11 cellular contexts compared by ENCODE assay signal in genomic region chr12:51383281-51383905, GRCh38. TPM values are rescaled to one million over a fixed set of nuclear protein-coding genes. Genes with fewer than 3 reads are reported as not detected.
A peak's percentile ranks its signal among the peaks of the same experiment; 100 is the strongest.
DNase-seq lines count a peak whose midpoint lies in the region; ATAC-seq and TF ChIP-seq lines count a peak whose summit lies in the region.
"Had no signal": no experiment of that assay in that cellular context is flagged by ENCODE, and none has a peak within 500 bp of the region (broad histone marks: within the 10 kb centered on the region; RNA-seq: fewer than 3 reads in every experiment).

No MANE protein-coding gene starts in this region.

- peak; percentile 38 for DNase-seq in NCI-H82 (lab: John Stamatoyannopoulos, UW)
- no peak for DNase-seq in NCI-H82 treated with DMSO at 0.1 percent for 48 hours (lab: John Stamatoyannopoulos, UW; ENCODE audit: unreplicated experiment)
- peak; percentile 54 for DNase-seq in LHCN-M2 (ENCODE audit: low read depth)
- no peak for DNase-seq in activated B cell treated with CpG ODN at 0.5 μM for 24 hours
- DNase-seq in progenitor cell of endocrine pancreas (ENCODE audit: low spot score, unreplicated experiment) = no peak
- no peak for DNase-seq in glutamatergic neuron
- DNase-seq in stimulated activated CD4-positive, alpha-beta T cell treated with anti-CD3 and anti-CD28 coated beads, Interleukin-2, amount 100 ng/mL, for 24 hours = no peak
- DNase-seq in NOMO-1 (lab: John Stamatoyannopoulos, UW; ENCODE audit: unreplicated experiment in 2 of 2) = no peak
- DNase-seq: ACHN had no signal

- TF ChIP-seq CTCF in activated B cell treated with CpG ODN at 0.5 μM for 24 hours (IDR thresholded peaks at IDR 0.05) (no peak), progenitor cell of endocrine pancreas (IDR thresholded peaks at IDR 0.05; ENCODE audit: unreplicated experiment) (no peak), glutamatergic neuron (IDR thresholded peaks at IDR 0.05; ENCODE audit: partially characterized antibody, unreplicated experiment) (no peak)

- intact Hi-C loops in activated B cell treated with CpG ODN at 0.5 μM for 24 hours (cut with micrococcal nuclease) = no loop called here

- no peaks in the 10 kb centered on the region for H3K27me3 Mint-ChIP-seq in activated B cell treated with CpG ODN at 0.5 μM for 24 hours
- H3K27me3 Mint-ChIP-seq in progenitor cell of endocrine pancreas = peaks cover 21% of the 10 kb centered on the region
- H3K27me3 Mint-ChIP-seq in glutamatergic neuron (ENCODE audit: unreplicated experiment) = no peaks in the 10 kb centered on the region

- peaks cover 48% of the 10 kb centered on the region for H3K36me3 Mint-ChIP-seq in activated B cell treated with CpG ODN at 0.5 μM for 24 hours (ENCODE audit: low read depth)
- no peaks in the 10 kb centered on the region for H3K36me3 Mint-ChIP-seq in progenitor cell of endocrine pancreas (ENCODE audit: insufficient read depth)
- no peaks in the 10 kb centered on the region for H3K36me3 Mint-ChIP-seq in glutamatergic neuron (ENCODE audit: unreplicated experiment)

- no peaks in the 10 kb centered on the region for H3K9me3 Mint-ChIP-seq in activated B cell treated with CpG ODN at 0.5 μM for 24 hours
- H3K9me3 Mint-ChIP-seq in progenitor cell of endocrine pancreas (ENCODE audit: low read depth) = no peaks in the 10 kb centered on the region
- peaks cover 3% of the 10 kb centered on the region for H3K9me3 Mint-ChIP-seq in glutamatergic neuron (ENCODE audit: unreplicated experiment)

- H3K27ac Mint-ChIP-seq in activated B cell treated with CpG ODN at 0.5 μM for 24 hours (peak overlapping the region; percentile 31), progenitor cell of endocrine pancreas (peak overlapping the region; percentile 37), glutamatergic neuron (ENCODE audit: unreplicated experiment) (no peak overlapping the region)

- POLR2A ChIA-PET in activated B cell treated with CpG ODN at 0.5 μM for 24 hours (lab: Charles Lee) = interaction anchor here (0.6 to 1.7 kb wide), 3 partner anchors 8 to 57 kb away, joined by 4 to 5 read pairs (median 5); partner anchors contain the start of gene GALNT6

- CTCF ChIA-PET in activated B cell treated with CpG ODN at 0.5 μM for 24 hours (lab: Charles Lee) = interaction anchor here (1.2 kb wide), 1 partner anchor 14 kb away, joined by 5 read pairs; no protein-coding TSS in a partner anchor

- H3K4me3 Mint-ChIP-seq in activated B cell treated with CpG ODN at 0.5 μM for 24 hours = no peak overlapping the region
- H3K4me3 Mint-ChIP-seq in progenitor cell of endocrine pancreas (ENCODE audit: low read depth) = no peak overlapping the region
- H3K4me3 Mint-ChIP-seq in glutamatergic neuron (ENCODE audit: unreplicated experiment) = no peak overlapping the region

- peaks cover 44% of the 10 kb centered on the region for H3K4me1 Mint-ChIP-seq in activated B cell treated with CpG ODN at 0.5 μM for 24 hours
- peaks cover 7% of the 10 kb centered on the region for H3K4me1 Mint-ChIP-seq in progenitor cell of endocrine pancreas (ENCODE audit: low read depth)
- H3K4me1 Mint-ChIP-seq in glutamatergic neuron (ENCODE audit: low read depth, unreplicated experiment) = peaks cover 6% of the 10 kb centered on the region

- ATAC-seq in activated B cell treated with CpG ODN at 0.5 μM for 24 hours (ENCODE audit: low read depth) = no peak

RNA-seq across cellular contexts. Expression of gene GALNT6, which starts 7.8 kb away (rescaled TPM):
- total RNA-seq in LHCN-M2 (2014; rRNA removed) (0.13 TPM in 1 of 2 replicates, not detected in the other), activated B cell treated with CpG ODN at 0.5 μM for 24 hours (23.8 and 24.4 TPM in 2 replicates), progenitor cell of endocrine pancreas (3.7 and 4.7 TPM in 2 replicates), glutamatergic neuron (ENCODE audit: unreplicated experiment) (0.39 TPM)
- polyA plus RNA-seq in LHCN-M2 (2012) = 0.11 TPM

RNA-seq across cellular contexts. Expression of gene CELA1, which starts 36.9 kb away (rescaled TPM):
- total RNA-seq in LHCN-M2 (2014; rRNA removed) = not detected in 2 replicates
- polyA plus RNA-seq in LHCN-M2 (2012) = not detected
- not detected in 2 replicates for total RNA-seq in activated B cell treated with CpG ODN at 0.5 μM for 24 hours
- total RNA-seq in progenitor cell of endocrine pancreas = not detected in 2 replicates
- not detected for total RNA-seq in glutamatergic neuron (ENCODE audit: unreplicated experiment)
- total RNA-seq: epithelial cell of proximal tubule, suprapubic skin had no signal

RNA-seq across cellular contexts. Expression of gene SLC4A8, which starts 41.2 kb away (rescaled TPM):
- total RNA-seq in LHCN-M2 (2014; rRNA removed) = 2.7 and 3.1 TPM in 2 replicates
- polyA plus RNA-seq in LHCN-M2 (2012) = 2.1 TPM
- 5.2 and 5.8 TPM in 2 replicates for total RNA-seq in activated B cell treated with CpG ODN at 0.5 μM for 24 hours
- total RNA-seq in progenitor cell of endocrine pancreas = 10.6 and 11.8 TPM in 2 replicates
- 80.0 TPM for total RNA-seq in glutamatergic neuron (ENCODE audit: unreplicated experiment)

RNA-seq across cellular contexts. Expression of gene BIN2, which starts 59.4 kb away (rescaled TPM):
- total RNA-seq in LHCN-M2 (2014; rRNA removed) (not detected in 2 replicates), activated B cell treated with CpG ODN at 0.5 μM for 24 hours (22.2 and 25.6 TPM in 2 replicates), progenitor cell of endocrine pancreas (not detected in 2 replicates), glutamatergic neuron (ENCODE audit: unreplicated experiment) (not detected)
- polyA plus RNA-seq in LHCN-M2 (2012) = not detected
- total RNA-seq: epithelial cell of proximal tubule had no signal

Comparison
In these comparisons a context has a peak if more than half of its experiments do, and no peak if none do; other contexts are left out.
1. DNase-seq: peak in NCI-H82 (single experiment) and LHCN-M2 (single experiment); none in NCI-H82 treated with DMSO at 0.1 percent for 48 hours (single experiment), activated B cell treated with CpG ODN at 0.5 μM for 24 hours (single experiment), progenitor cell of endocrine pancreas (single experiment), glutamatergic neuron (single experiment), stimulated activated CD4-positive, alpha-beta T cell treated with anti-CD3 and anti-CD28 coated beads, Interleukin-2, amount 100 ng/mL, for 24 hours (0 of 2) and NOMO-1 (0 of 2).